1 cellular context compared by ENCODE assay signal in genomic region chr17:77256710-77257109, GRCh38.
TF ChIP-seq lines count a peak whose summit lies in the region.

No MANE protein-coding gene starts in this region.

TF ChIP-seq in IMR-90, 13 proteins besides CTCF, POLR2A, EP300 and RAD21:
- no peak for TF ChIP-seq MAZ (IDR thresholded peaks at IDR 0.05; ENCODE audit: borderline replicate concordance, low read depth, low read length)
- TF ChIP-seq MAFK (IDR thresholded peaks at IDR 0.05; ENCODE audit: low read depth, low read length): no peak
- TF ChIP-seq, protein P1, sequence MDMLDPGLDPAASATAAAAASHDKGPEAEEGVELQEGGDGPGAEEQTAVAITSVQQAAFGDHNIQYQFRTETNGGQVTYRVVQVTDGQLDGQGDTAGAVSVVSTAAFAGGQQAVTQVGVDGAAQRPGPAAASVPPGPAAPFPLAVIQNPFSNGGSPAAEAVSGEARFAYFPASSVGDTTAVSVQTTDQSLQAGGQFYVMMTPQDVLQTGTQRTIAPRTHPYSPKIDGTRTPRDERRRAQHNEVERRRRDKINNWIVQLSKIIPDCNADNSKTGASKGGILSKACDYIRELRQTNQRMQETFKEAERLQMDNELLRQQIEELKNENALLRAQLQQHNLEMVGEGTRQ (IDR thresholded peaks at IDR 0.05; ENCODE audit: low read depth, low read length): no peak
- TF ChIP-seq RCOR1 (IDR thresholded peaks at IDR 0.05; ENCODE audit: insufficient replicate concordance, low read length): no peak
- no peak for TF ChIP-seq MXI1 (IDR thresholded peaks at IDR 0.05; ENCODE audit: borderline replicate concordance, low read depth, low read length)
- TF ChIP-seq RFX5 (IDR thresholded peaks at IDR 0.05; ENCODE audit: low read depth, low read length): no peak
- TF ChIP-seq CEBPB (IDR thresholded peaks at IDR 0.05; ENCODE audit: low read depth, low read length): no peak
